Comparison of ENCODE assay signal across 13 cellular contexts in the genomic region with DNA sequence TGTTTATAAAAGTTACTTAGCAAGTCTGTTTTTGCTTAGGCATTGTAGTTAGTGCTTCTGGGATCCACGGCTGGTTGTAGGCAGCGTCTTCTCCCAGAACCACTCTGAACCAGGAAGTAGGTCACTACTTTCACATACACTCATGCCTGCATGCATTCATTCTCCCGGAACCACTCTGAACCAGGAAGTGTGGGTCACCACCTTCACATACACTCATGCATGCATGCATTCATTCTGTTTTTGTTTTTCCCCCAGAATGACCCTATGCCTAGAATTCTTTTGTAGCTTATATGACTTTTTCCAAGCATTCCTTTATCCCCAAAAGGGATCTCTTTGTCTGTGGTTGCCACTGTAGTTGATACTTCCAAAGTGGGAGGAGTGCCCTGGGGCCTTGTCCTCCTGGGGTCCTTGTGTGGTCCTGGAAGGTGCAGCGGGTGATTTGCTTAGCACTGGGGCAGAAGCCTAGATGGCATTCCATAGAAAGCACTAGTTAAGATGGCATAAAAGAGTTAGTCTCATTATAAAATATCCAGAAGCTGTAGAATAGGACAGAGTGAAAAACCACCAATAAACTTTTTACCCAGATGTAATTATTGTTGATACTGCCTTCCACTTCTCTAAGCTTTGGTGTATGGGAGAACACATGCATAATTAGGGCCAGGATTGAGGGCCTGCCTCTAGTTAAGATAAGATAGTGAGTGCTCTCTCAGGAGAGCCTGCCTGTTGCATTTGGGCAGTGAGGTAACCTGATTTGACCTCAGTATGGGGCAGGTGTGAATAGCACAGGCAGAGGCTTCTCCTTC.
DNase-seq lines count a peak whose midpoint lies in the region; ATAC-seq, FAIRE-seq and TF ChIP-seq lines count a peak whose summit lies in the region.
"Had no signal": no experiment of that assay in that cellular context is flagged by ENCODE, and none has a peak within 500 bp of the region (broad histone marks: within the 10 kb centered on the region; RNA-seq: fewer than 3 reads in every experiment).

No MANE protein-coding gene starts in this region.

- no peak for FAIRE-seq in frontal cortex (lab: Jason Lieb, UNC)

- H3K36me3 ChIP-seq in IMR-90 (ENCODE audit: control insufficient read depth, insufficient read depth, low read length) (peaks cover 24% of the 10 kb centered on the region), esophagus muscularis mucosa (peaks cover 4 to 72% (median 38%) of the 10 kb centered on the region in 4 donors)
- H3K36me3 ChIP-seq in naive thymus-derived CD4-positive, alpha-beta T cell (ENCODE audit: control insufficient read depth in 2 of 3, insufficient read depth in 3 of 3, low read length in 3 of 3): peaks cover 0 to 76% (median 5%) of the 10 kb centered on the region in 3 experiments

- no peak overlapping the region for H3K23ac ChIP-seq in IMR-90 (ENCODE audit: low read depth, low read length)

- H3K27me3 ChIP-seq in IMR-90 (ENCODE audit: control insufficient read depth, insufficient read depth, low read length) (no peaks in the 10 kb centered on the region), esophagus muscularis mucosa (no peaks in the 10 kb centered on the region)
- no peaks in the 10 kb centered on the region for H3K27me3 ChIP-seq in naive thymus-derived CD4-positive, alpha-beta T cell (ENCODE audit: control insufficient read depth in 2 of 2, insufficient read depth in 2 of 2, low read length in 2 of 2)
- H3K27me3 ChIP-seq: SJCRH30 had no signal

- H3K4me2 ChIP-seq in IMR-90 (ENCODE audit: low read depth, low read length): no peak overlapping the region

- no TSS peak for BruUV-seq in IMR-90 (replicated peaks; lab: Mats Ljungman, UMichigan)

- no peak overlapping the region for H3K18ac ChIP-seq in IMR-90 (ENCODE audit: low read depth, low read length)

- intact Hi-C loops in IMR-90 (cut with micrococcal nuclease): no loop called here
- intact Hi-C loops in esophagus muscularis mucosa (cut with DNase I): no loop called here
- intact Hi-C loops in naive thymus-derived CD4-positive, alpha-beta T cell (cut with micrococcal nuclease): no loop called here

- ATAC-seq in IMR-90 (ENCODE audit: low read depth) (no peak; the same call in 1 of the 2 replicates), HG02885 (IDR thresholded peaks at IDR 0.05; ENCODE audit: poor library complexity, unreplicated experiment) (no peak), HG02973 (IDR thresholded peaks at IDR 0.05; ENCODE audit: unreplicated experiment) (no peak)
- ATAC-seq in naive thymus-derived CD4-positive, alpha-beta T cell: no peak

- POLR2A ChIA-PET in IMR-90 (lab: Charles Lee; ENCODE audit: unreplicated experiment): no interaction called here
- POLR2A ChIA-PET in naive thymus-derived CD4-positive, alpha-beta T cell (lab: Charles Lee): no interaction called here

- no peak overlapping the region for H2AK5ac ChIP-seq in IMR-90 (ENCODE audit: low read depth, low read length)

- H3K4me3 ChIP-seq in IMR-90 (ENCODE audit: insufficient read depth, low read depth, low read length): no peak overlapping the region
- no peak overlapping the region for H3K4me3 ChIP-seq in esophagus muscularis mucosa
- H3K4me3 ChIP-seq in naive thymus-derived CD4-positive, alpha-beta T cell (ENCODE audit: low read length): no peak overlapping the region
- H3K4me3 ChIP-seq: SJCRH30 had no signal

- no peak overlapping the region for H3K14ac ChIP-seq in IMR-90 (replicated peaks; ENCODE audit: low read depth, low read length)

- H3K27ac Mint-ChIP-seq in naive thymus-derived CD4-positive, alpha-beta T cell: peak overlapping the region in 8 of 9 donors; percentile 6 to 63 (median 42)

- H3K4me1 ChIP-seq in IMR-90 (ENCODE audit: control insufficient read depth, insufficient read depth, low read length) (peaks cover 11% of the 10 kb centered on the region), esophagus muscularis mucosa (peaks cover 35 to 47% (median 39%) of the 10 kb centered on the region in 4 donors)
- no peaks in the 10 kb centered on the region for H3K4me1 ChIP-seq in naive thymus-derived CD4-positive, alpha-beta T cell (ENCODE audit: control insufficient read depth in 2 of 2, insufficient read depth in 2 of 2, low read length in 2 of 2)

- peaks cover 0 to 16% (median 5%) of the 10 kb centered on the region in 7 donors for H3K4me1 Mint-ChIP-seq in naive thymus-derived CD4-positive, alpha-beta T cell

- H4K5ac ChIP-seq in IMR-90 (ENCODE audit: low read depth, low read length): peak overlapping the region; percentile 15; the same call in 1 of the 2 replicates

- peaks cover 0 to 12% (median 0%) of the 10 kb centered on the region in 11 donors for H3K9me3 Mint-ChIP-seq in naive thymus-derived CD4-positive, alpha-beta T cell

- no peak overlapping the region for H2BK15ac ChIP-seq in IMR-90 (ENCODE audit: low read depth, low read length)

- WGBS in IMR-90 (ENCODE audit: extremely low coverage in 2 of 2, insufficient read length in 1 of 2), 2 experiments: no CpG with 5 or more reads among the region's 4 CpGs
- WGBS in esophagus muscularis mucosa: 95% methylated on average over 4 of the region's 4 CpGs

- no peak overlapping the region for H2BK120ac ChIP-seq in IMR-90 (ENCODE audit: low read depth, low read length)

- H3K9ac ChIP-seq in IMR-90 (ENCODE audit: low read depth, low read length): no peak overlapping the region

- no peak overlapping the region for H4K8ac ChIP-seq in IMR-90 (ENCODE audit: low read depth in 2 of 2, low read length in 2 of 2)

- H3K27ac ChIP-seq in IMR-90 (ENCODE audit: insufficient read depth, low read length) (no peak overlapping the region), esophagus muscularis mucosa (replicated peaks in 1 of 4) (no peak overlapping the region)
- no peak overlapping the region for H3K27ac ChIP-seq in naive thymus-derived CD4-positive, alpha-beta T cell (ENCODE audit: low read depth, low read length)
- H3K27ac ChIP-seq: C4-2B, SJCRH30, VCaP had no signal

- H4K91ac ChIP-seq in IMR-90 (ENCODE audit: insufficient read depth, low read depth, low read length): no peak overlapping the region

- TF ChIP-seq EP300 in esophagus muscularis mucosa (IDR thresholded peaks at IDR 0.05): no peak

- peak overlapping the region; percentile 6 for H2BK5ac ChIP-seq in IMR-90 (ENCODE audit: low read depth, low read length, poor library complexity, severe bottlenecking)

- peaks cover 44 to 74% of the 10 kb centered on the region in 2 experiments for H3K79me1 ChIP-seq in IMR-90 (ENCODE audit: low read depth in 1 of 2, low read length in 2 of 2)

- no peak overlapping the region for H2AFZ ChIP-seq in IMR-90 (replicated peaks; ENCODE audit: low read length, poor library complexity)

- in situ Hi-C loops in Caki2 (cut with HindIII; ENCODE audit: low pct_unique_long_range_greater_than_20kb, low sequenced_read_pairs): no loop called here
- in situ Hi-C loops in IMR-90 (cut with MboI; ENCODE audit: low sequenced_read_pairs): no loop called here

- TF ChIP-seq POLR2A in IMR-90 (IDR thresholded peaks at IDR 0.05; ENCODE audit: low read depth, low read length): no peak
- no peak for TF ChIP-seq POLR2A in esophagus muscularis mucosa (IDR thresholded peaks at IDR 0.05; ENCODE audit: low read depth)

- dilution Hi-C loops in IMR-90 (cut with HindIII; ENCODE audit: low sequenced_read_pairs, unreplicated experiment): no loop called here

- no peaks in the 10 kb centered on the region for H3K27me3 Mint-ChIP-seq in naive thymus-derived CD4-positive, alpha-beta T cell

- CTCF ChIA-PET in IMR-90 (lab: Yijun Ruan, JAX): interaction anchor here (0.6 kb wide), 2 partner anchors 14 to 93 kb away, joined by 3 read pairs; no protein-coding TSS in a partner anchor
- CTCF ChIA-PET in naive thymus-derived CD4-positive, alpha-beta T cell (lab: Charles Lee): no interaction called here

- no peak overlapping the region for H3K4ac ChIP-seq in IMR-90 (ENCODE audit: low read depth, low read length)

- H2AK9ac ChIP-seq in IMR-90 (replicated peaks; ENCODE audit: low read depth, low read length, poor library complexity): no peak overlapping the region

- H3K9me3 ChIP-seq in IMR-90 (ENCODE audit: control insufficient read depth, insufficient read depth, low read length) (no peaks in the 10 kb centered on the region), esophagus muscularis mucosa (no peaks in the 10 kb centered on the region)
- no peaks in the 10 kb centered on the region for H3K9me3 ChIP-seq in naive thymus-derived CD4-positive, alpha-beta T cell (ENCODE audit: control insufficient read depth in 2 of 3, low read length in 3 of 3)
- H3K9me3 ChIP-seq: SJCRH30 had no signal

- H3K56ac ChIP-seq in IMR-90 (ENCODE audit: extremely low read depth, insufficient read depth, low read length): no peak overlapping the region

- TF ChIP-seq CTCF in IMR-90 (conservative IDR thresholded peaks at IDR 0.05; ENCODE audit: low read depth, low read length): no peak
- no peak for TF ChIP-seq CTCF in esophagus muscularis mucosa (IDR thresholded peaks at IDR 0.05)

- TF ChIP-seq RAD21 in IMR-90 (IDR thresholded peaks at IDR 0.05; ENCODE audit: low read length): no peak

- H3K36me3 Mint-ChIP-seq in naive thymus-derived CD4-positive, alpha-beta T cell: peaks cover 29 to 82% (median 56%) of the 10 kb centered on the region in 5 donors

- H3K4me3 Mint-ChIP-seq in naive thymus-derived CD4-positive, alpha-beta T cell: no peak overlapping the region

- DNase-seq in Caki2 (ENCODE audit: low read depth): peak; percentile 21
- no peak for DNase-seq in IMR-90
- DNase-seq in esophagus muscularis mucosa (ENCODE audit: extremely low spot score): peak; percentile 42
- DNase-seq in naive thymus-derived CD4-positive, alpha-beta T cell: no peak
- no peak for DNase-seq in frontal cortex (ENCODE audit: low spot score in 2 of 2)
- DNase-seq in D341Med (ENCODE audit: low spot score): no peak
- DNase-seq: KG1, NCI-H1694, SJCRH30 had no signal

- H3K9me1 ChIP-seq in IMR-90 (ENCODE audit: insufficient read depth, low read length): peaks cover 22% of the 10 kb centered on the region; the same call in 1 of the 2 replicates

- H4K20me1 ChIP-seq in IMR-90 (ENCODE audit: insufficient read depth, low read length): peaks cover 14% of the 10 kb centered on the region

- H2BK20ac ChIP-seq in IMR-90 (ENCODE audit: low read depth, low read length): no peak overlapping the region

TF ChIP-seq in IMR-90, 13 proteins besides CTCF, POLR2A, EP300 and RAD21 (continues in another document):
- TF ChIP-seq SMC3 (IDR thresholded peaks at IDR 0.05; ENCODE audit: low read depth, low read length): no peak
- TF ChIP-seq, protein P1, sequence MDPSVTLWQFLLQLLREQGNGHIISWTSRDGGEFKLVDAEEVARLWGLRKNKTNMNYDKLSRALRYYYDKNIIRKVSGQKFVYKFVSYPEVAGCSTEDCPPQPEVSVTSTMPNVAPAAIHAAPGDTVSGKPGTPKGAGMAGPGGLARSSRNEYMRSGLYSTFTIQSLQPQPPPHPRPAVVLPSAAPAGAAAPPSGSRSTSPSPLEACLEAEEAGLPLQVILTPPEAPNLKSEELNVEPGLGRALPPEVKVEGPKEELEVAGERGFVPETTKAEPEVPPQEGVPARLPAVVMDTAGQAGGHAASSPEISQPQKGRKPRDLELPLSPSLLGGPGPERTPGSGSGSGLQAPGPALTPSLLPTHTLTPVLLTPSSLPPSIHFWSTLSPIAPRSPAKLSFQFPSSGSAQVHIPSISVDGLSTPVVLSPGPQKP (IDR thresholded peaks at IDR 0.05; ENCODE audit: borderline replicate concordance, low read depth, low read length): no peak
- no peak for TF ChIP-seq BHLHE40 (IDR thresholded peaks at IDR 0.05; ENCODE audit: low read depth, low read length)
- TF ChIP-seq CHD1 (IDR thresholded peaks at IDR 0.05; ENCODE audit: low read depth, low read length): no peak

Comparison
In these comparisons a context has a peak if more than half of its experiments do, and no peak if none do; other contexts are left out.
1. DNase-seq: peak in Caki2 (single experiment) and esophagus muscularis mucosa (single experiment); none in IMR-90 (single experiment), naive thymus-derived CD4-positive, alpha-beta T cell (0 of 9), frontal cortex (0 of 2) and D341Med (single experiment).